In the genomic region with DNA sequence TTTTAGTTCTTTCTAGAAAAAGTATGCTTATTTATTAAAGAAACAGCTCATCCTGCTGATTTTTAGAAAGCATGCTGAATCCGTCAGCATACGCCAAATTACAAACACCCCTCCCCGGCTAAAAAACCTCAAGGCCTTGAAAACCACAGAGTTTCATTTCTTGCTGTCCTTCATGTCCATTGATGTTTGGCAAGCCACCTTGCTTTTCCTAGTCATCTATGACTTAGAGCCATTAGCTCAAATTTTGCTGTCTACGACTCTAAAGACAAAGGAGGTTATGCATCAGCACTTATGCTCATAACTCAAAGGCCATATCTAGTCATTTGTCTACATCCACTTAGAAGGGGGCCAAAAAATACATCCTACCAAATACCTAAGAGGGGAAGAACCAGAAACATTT, we compare ENCODE assay signal across 16 cellular contexts.
"Had no signal": no experiment of that assay in that cellular context is flagged by ENCODE, and none has a peak within 500 bp of the region (broad histone marks: within the 10 kb centered on the region; RNA-seq: fewer than 3 reads in every experiment).

No MANE protein-coding gene starts in this region.

- H3K27ac ChIP-seq: HL-60, RWPE1 had no signal

- H3K9me3 ChIP-seq: SK-N-SH had no signal

- DNase-seq: NCI-H1092 treated with DMSO at 0.1 percent for 48 hours, NCI-H1436, NCI-H1694, NCI-H187 treated with DMSO at 0.1 percent for 48 hours, NCI-H2081, NCI-H2107, NCI-H2227 treated with DMSO at 0.1 percent for 48 hours, NCI-H524, NCI-H526 treated with DMSO at 0.1 percent for 48 hours, NCI-H748 treated with DMSO at 0.1 percent for 48 hours, SHP77, SK-N-SH, SW 1271 had no signal

- H3K9ac ChIP-seq: SK-N-SH had no signal

- H3K4me3 ChIP-seq: K562 had no signal

- H3K4me2 ChIP-seq: SK-N-SH had no signal
